ENCODE assay signal across 10 cellular contexts in genomic region chr3:145807990-145808389, GRCh38.
DNase-seq lines count a peak whose midpoint lies in the region; ATAC-seq and TF ChIP-seq lines count a peak whose summit lies in the region.
"Had no signal": no experiment of that assay in that cellular context is flagged by ENCODE, and none has a peak within 500 bp of the region (broad histone marks: within the 10 kb centered on the region; RNA-seq: fewer than 3 reads in every experiment).

No MANE protein-coding gene starts in this region.

- peak; percentile 20 for DNase-seq in A172 (ENCODE audit: low spot score)
- DNase-seq in RPMI7951 (ENCODE audit: low read depth), result peak; percentile 8
- DNase-seq in left ventricle myocardium inferior, result peak; percentile 16
- DNase-seq in activated naive CD4-positive, alpha-beta T cell (lab: John Stamatoyannopoulos, UW), result no peak
- DNase-seq: posterior cingulate gyrus had no signal

- no peaks in the 10 kb centered on the region for H3K4me1 ChIP-seq in left ventricle myocardium inferior

- ATAC-seq in GM19351 (IDR thresholded peaks at IDR 0.05; ENCODE audit: unreplicated experiment) (peak; percentile 57), HG03439 (IDR thresholded peaks at IDR 0.05; ENCODE audit: unreplicated experiment) (no peak), HG03571 (IDR thresholded peaks at IDR 0.05; ENCODE audit: unreplicated experiment) (no peak), GM21423 (IDR thresholded peaks at IDR 0.05; ENCODE audit: unreplicated experiment) (no peak)
- ATAC-seq: stimulated activated effector memory CD8-positive, alpha-beta T cell treated with anti-CD3 and anti-CD28 coated beads, Interleukin-12 subunit alpha, Interleukin-12 subunit beta, amount 100 ng/mL, for 72 hours had no signal

- no peak overlapping the region for H3K27ac ChIP-seq in left ventricle myocardium inferior (replicated peaks)

- no peaks in the 10 kb centered on the region for H3K27me3 ChIP-seq in left ventricle myocardium inferior (ENCODE audit: low read depth)

- no peak overlapping the region for H3K4me3 ChIP-seq in left ventricle myocardium inferior

- TF ChIP-seq CTCF in left ventricle myocardium inferior (IDR thresholded peaks at IDR 0.05; ENCODE audit: borderline replicate concordance), result peak; percentile 41

- H3K36me3 ChIP-seq in left ventricle myocardium inferior, result no peaks in the 10 kb centered on the region

- intact Hi-C loops in left ventricle myocardium inferior (cut with micrococcal nuclease), result no loop called here

- H3K9me3 ChIP-seq in left ventricle myocardium inferior (replicated peaks), result no peaks in the 10 kb centered on the region

Comparison
In these comparisons a context has a peak if more than half of its experiments do, and no peak if none do; other contexts are left out.
1. DNase-seq: peak in A172 (single experiment), RPMI7951 (single experiment) and left ventricle myocardium inferior (single experiment); none in activated naive CD4-positive, alpha-beta T cell (0 of 4).